In the genomic region with DNA sequence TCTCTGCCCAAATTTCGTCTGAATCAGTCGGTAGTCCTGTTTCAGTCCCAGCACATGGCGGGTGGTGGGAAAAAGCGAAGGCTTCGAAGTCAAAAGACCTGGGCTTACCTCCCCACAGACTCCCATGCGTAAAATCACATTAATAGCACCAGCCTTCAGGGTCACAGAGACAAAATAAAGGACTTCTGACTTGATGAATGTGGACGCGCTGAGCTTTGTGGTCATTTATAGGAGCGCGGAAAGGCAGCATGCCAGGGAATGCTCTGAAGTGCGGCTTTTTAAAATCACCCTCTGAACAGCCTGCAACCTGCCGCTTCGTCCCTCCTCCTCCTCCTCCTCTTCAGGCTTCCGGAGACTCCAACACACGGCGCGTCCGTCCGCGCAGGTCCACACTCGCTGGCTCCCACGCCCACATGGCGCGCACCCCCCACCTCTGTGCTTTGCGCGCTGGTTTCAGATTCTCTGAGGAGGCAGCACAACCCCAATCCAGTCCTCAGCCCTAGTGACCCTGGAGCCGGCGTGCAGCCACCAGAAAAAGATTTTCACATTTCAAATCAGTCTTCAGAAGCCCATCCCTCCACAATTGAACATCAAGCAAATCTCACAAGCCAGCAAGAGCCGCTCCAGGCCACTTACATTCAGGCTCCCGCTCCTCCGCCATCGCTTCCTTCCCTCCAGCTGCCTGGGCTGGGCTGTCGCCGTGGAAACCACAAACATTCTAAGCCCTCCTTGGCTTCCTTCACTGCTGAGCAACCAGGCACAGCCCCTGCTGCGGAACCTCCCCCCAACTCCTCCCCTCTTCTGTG, we compare ENCODE assay signal across 8 cellular contexts. TPM values are rescaled to one million over a fixed set of nuclear protein-coding genes. Genes with fewer than 3 reads are reported as not detected.
DNase-seq lines count a peak whose midpoint lies in the region; ATAC-seq and TF ChIP-seq lines count a peak whose summit lies in the region.

A gene (minus strand): TSS at position 680 of the 806 bp plus-strand sequence. CDS start 19 bp downstream, at position 661.

- H3K4me3 ChIP-seq in Panc1 (ENCODE audit: low read depth in 2 of 2, low read length in 2 of 2) (peak within 1 kb of the TSS; percentile 35 to 45), epithelial cell of esophagus (ENCODE audit: low read length) (peak within 1 kb of the TSS; percentile 32)

- no peaks in the 10 kb centered on the region for H3K9me3 ChIP-seq in Panc1 (ENCODE audit: control insufficient read depth, insufficient read depth, low read depth, low read length)

- H3K27ac ChIP-seq in Panc1 (ENCODE audit: low read length) = no peak within 1 kb of the TSS

- intact Hi-C loops in Panc1 (cut with micrococcal nuclease; ENCODE audit: unreplicated experiment) = no loop called here

- H3K27me3 ChIP-seq in Panc1 (ENCODE audit: control insufficient read depth, insufficient read depth, low read length) = no peaks in the 10 kb centered on the region

- CTCF ChIA-PET in Panc1 (lab: Charles Lee) = no interaction called here

- no peaks in the 10 kb centered on the region for H3K4me1 ChIP-seq in Panc1 (ENCODE audit: control insufficient read depth, insufficient read depth, low read length)

- TF ChIP-seq CTCF in Panc1 (IDR thresholded peaks at IDR 0.05) (no peak), epithelial cell of esophagus (IDR thresholded peaks at IDR 0.05; ENCODE audit: insufficient read depth, low read depth, low read length, missing control alignments) (no peak)

- DNase-seq in Panc1 (ENCODE audit: low read depth, low spot score) = no peak
- peak; percentile 40 for DNase-seq in epithelial cell of esophagus (ENCODE audit: low read depth)
- peak; percentile 33 for DNase-seq in midbrain (lab: John Stamatoyannopoulos, UW)
- peak; percentile 48 for DNase-seq in ureter (ENCODE audit: low spot score)
- DNase-seq in stimulated activated naive CD4-positive, alpha-beta T cell (lab: John Stamatoyannopoulos, UW) = no peak
- DNase-seq in NCI-H2107 treated with DMSO at 0.1 percent for 48 hours (lab: John Stamatoyannopoulos, UW; ENCODE audit: unreplicated experiment) = no peak

- ATAC-seq in HG02678 (IDR thresholded peaks at IDR 0.05; ENCODE audit: unreplicated experiment) (peak; percentile 50), Panc1 (peak; percentile 91), HG02588 (IDR thresholded peaks at IDR 0.05; ENCODE audit: unreplicated experiment) (no peak)

- H3K36me3 ChIP-seq in Panc1 (ENCODE audit: control insufficient read depth, insufficient read depth, low read length) = no peaks in the 10 kb centered on the region

- in situ Hi-C loops in Panc1 (cut with HindIII; ENCODE audit: low pct_unique_long_range_greater_than_20kb, low sequenced_read_pairs) = no loop called here

- no TSS peak for BruUV-seq in Panc1 (replicated peaks; lab: Mats Ljungman, UMichigan)

- POLR2A ChIA-PET in Panc1 (lab: Charles Lee) = interaction anchor here (0.7 kb wide), 1 partner anchor 27 kb away, joined by 3 read pairs; no protein-coding TSS in a partner anchor

RNA-seq across cellular contexts. Expression of the gene that starts here (rescaled TPM):
- not detected for total RNA-seq in Panc1 (2021; ENCODE audit: unreplicated experiment)
- polyA plus RNA-seq in Panc1 (2012; ENCODE audit: insufficient read length) = not detected
- total RNA-seq in ureter = not detected

Comparison
In these comparisons a context has a peak if more than half of its experiments do, and no peak if none do; other contexts are left out.
1. Peak in ATAC-seq and H3K4me3 ChIP-seq in Panc1; RNA of the gene not detected or under 1 TPM.
2. Peak in DNase-seq in ureter; RNA of the gene not detected or under 1 TPM.
3. DNase-seq: peak in epithelial cell of esophagus (single experiment) and midbrain (single experiment); none in Panc1 (single experiment), stimulated activated naive CD4-positive, alpha-beta T cell (0 of 6) and NCI-H2107 treated with DMSO at 0.1 percent for 48 hours (single experiment).